Comparison of ENCODE assay signal across 8 cellular contexts in genomic region chr3:152308475-152308844, GRCh38. TPM values are rescaled to one million over a fixed set of nuclear protein-coding genes. Genes with fewer than 3 reads are reported as not detected.
DNase-seq lines count a peak whose midpoint lies in the region; ATAC-seq, FAIRE-seq and TF ChIP-seq lines count a peak whose summit lies in the region.

No MANE protein-coding gene starts in this region.

- H3K27ac Mint-ChIP-seq in GM23338 (peak overlapping the region; percentile 25; the same call in 1 of the 2 replicates), activated B cell treated with CpG ODN at 0.5 μM for 24 hours (peak overlapping the region; percentile 8)

- H4K20me1 ChIP-seq in GM23338 (replicated peaks; ENCODE audit: insufficient read depth) (no peaks in the 10 kb centered on the region), keratinocyte (ENCODE audit: control insufficient read depth, extremely low read depth, insufficient read depth, low read length) (no peaks in the 10 kb centered on the region)

- no peaks in the 10 kb centered on the region for H3K9me2 ChIP-seq in GM23338 (ENCODE audit: insufficient read depth)

- CTCF ChIA-PET in activated B cell treated with CpG ODN at 0.5 μM for 24 hours (lab: Charles Lee), result no interaction called here

- no peaks in the 10 kb centered on the region for H3K9me3 Mint-ChIP-seq in GM23338
- no peaks in the 10 kb centered on the region for H3K9me3 Mint-ChIP-seq in activated B cell treated with CpG ODN at 0.5 μM for 24 hours

- TF ChIP-seq CTCF in GM23338 (conservative IDR thresholded peaks at IDR 0.05; ENCODE audit: low read depth in 2 of 2) (no peak), activated B cell treated with CpG ODN at 0.5 μM for 24 hours (IDR thresholded peaks at IDR 0.05) (no peak), keratinocyte (optimal IDR thresholded peaks at IDR 0.05 in 1 of 3, IDR thresholded peaks at IDR 0.05 in 1 of 3, conservative IDR thresholded peaks at IDR 0.05 in 1 of 3; ENCODE audit: extremely low read depth in 1 of 3, insufficient read depth in 2 of 3, low read length in 3 of 3) (no peak)

- H3K4me3 ChIP-seq in GM23338 (no peak overlapping the region), keratinocyte (ENCODE audit: control insufficient read depth in 2 of 3, extremely low read depth in 1 of 3, insufficient read depth in 2 of 3, low read depth in 1 of 3, low read length in 3 of 3) (no peak overlapping the region), small intestine (ENCODE audit: low read depth in 1 of 2, low read length in 2 of 2) (no peak overlapping the region)

- ATAC-seq in GM23338 (no peak), activated B cell treated with CpG ODN at 0.5 μM for 24 hours (ENCODE audit: low read depth) (no peak)

- H3K9me3 ChIP-seq in keratinocyte (ENCODE audit: control insufficient read depth, low read depth, low read length), result no peaks in the 10 kb centered on the region
- H3K9me3 ChIP-seq in small intestine (ENCODE audit: control insufficient read depth, low read depth), result no peaks in the 10 kb centered on the region

- no peaks in the 10 kb centered on the region for H3K27me3 Mint-ChIP-seq in GM23338 (ENCODE audit: insufficient read depth, low read depth, poor library complexity)
- no peaks in the 10 kb centered on the region for H3K27me3 Mint-ChIP-seq in activated B cell treated with CpG ODN at 0.5 μM for 24 hours

- peaks cover 48% of the 10 kb centered on the region for H3K4me1 Mint-ChIP-seq in GM23338
- peaks cover 60% of the 10 kb centered on the region for H3K4me1 Mint-ChIP-seq in activated B cell treated with CpG ODN at 0.5 μM for 24 hours

- H3K9me1 ChIP-seq in keratinocyte (ENCODE audit: control insufficient read depth, extremely low read depth, insufficient read depth, low read length), result no peaks in the 10 kb centered on the region

- H3K27ac ChIP-seq in GM23338 (ENCODE audit: low read depth) (no peak overlapping the region), keratinocyte (ENCODE audit: control insufficient read depth, insufficient read depth, low read length) (peak overlapping the region; percentile 69), small intestine (ENCODE audit: low read depth in 1 of 2, low read length in 1 of 2) (peak overlapping the region; percentile 60 to 72)

- H2AFZ ChIP-seq in GM23338 (no peak overlapping the region), keratinocyte (ENCODE audit: control insufficient read depth, low read length) (no peak overlapping the region)

- intact Hi-C loops in activated B cell treated with CpG ODN at 0.5 μM for 24 hours (cut with micrococcal nuclease), result loop anchor here (1.0 to 2.0 kb wide), 2 partner anchors 9 to 126 kb away; no protein-coding TSS in a partner anchor

- H3F3A ChIP-seq in GM23338 (replicated peaks; ENCODE audit: low read depth), result no peaks in the 10 kb centered on the region

- FAIRE-seq in keratinocyte (lab: Jason Lieb, UNC) (no peak), small intestine (lab: Jason Lieb, UNC) (no peak)

- H3K36me3 Mint-ChIP-seq in GM23338 (ENCODE audit: low read depth) (no peaks in the 10 kb centered on the region), activated B cell treated with CpG ODN at 0.5 μM for 24 hours (ENCODE audit: low read depth) (peaks cover 55% of the 10 kb centered on the region)

- H3K4me1 ChIP-seq in GM23338 (ENCODE audit: insufficient read depth) (peaks cover 49% of the 10 kb centered on the region), keratinocyte (ENCODE audit: control insufficient read depth, extremely low read depth, insufficient read depth, low read length) (peaks cover 22% of the 10 kb centered on the region), small intestine (ENCODE audit: control insufficient read depth in 2 of 2, insufficient read depth in 1 of 2, low read depth in 1 of 2, low read length in 1 of 2) (peaks cover 5 to 20% of the 10 kb centered on the region in 2 donors)

- H3K4me2 ChIP-seq in GM23338 (0 out of 2 replicates have a peak overlapping the region, but pooled peaks have one; percentile 37), keratinocyte (ENCODE audit: control insufficient read depth, extremely low read depth, insufficient read depth, low read depth, low read length) (no peak overlapping the region)

- dilution Hi-C loops in keratinocyte (cut with MboI; ENCODE audit: extremely low pct_ligation_motif_present, low sequenced_read_pairs), result no loop called here

- H3K79me2 ChIP-seq in GM23338 (replicated peaks; ENCODE audit: insufficient read depth) (peaks cover 55% of the 10 kb centered on the region), keratinocyte (ENCODE audit: control insufficient read depth, insufficient read depth, low read length) (peaks cover 76% of the 10 kb centered on the region)

- H3K4me3 Mint-ChIP-seq in GM23338, result no peak overlapping the region; the same call in 2 of the 3 replicates
- H3K4me3 Mint-ChIP-seq in activated B cell treated with CpG ODN at 0.5 μM for 24 hours, result no peak overlapping the region

- no peak overlapping the region for H3K9ac ChIP-seq in keratinocyte (ENCODE audit: control insufficient read depth, extremely low read depth, insufficient read depth, low read length)

- H3K36me3 ChIP-seq in GM23338 (ENCODE audit: insufficient read depth) (no peaks in the 10 kb centered on the region), keratinocyte (ENCODE audit: control insufficient read depth in 2 of 2, extremely low read depth in 1 of 2, insufficient read depth in 2 of 2, low read length in 2 of 2) (peaks cover 0 to 3% of the 10 kb centered on the region in 2 experiments), small intestine (ENCODE audit: control insufficient read depth in 2 of 2, insufficient read depth in 2 of 2, low read length in 2 of 2) (no peaks in the 10 kb centered on the region)

- no peaks in the 10 kb centered on the region for H3K27me3 ChIP-seq in GM23338 (ENCODE audit: insufficient read depth)
- H3K27me3 ChIP-seq in keratinocyte (ENCODE audit: control insufficient read depth, extremely low read depth, insufficient read depth, low read length), result no peaks in the 10 kb centered on the region
- no peaks in the 10 kb centered on the region for H3K27me3 ChIP-seq in small intestine (ENCODE audit: control insufficient read depth in 2 of 2, insufficient read depth in 2 of 2, low read length in 2 of 2)

- POLR2A ChIA-PET in activated B cell treated with CpG ODN at 0.5 μM for 24 hours (lab: Charles Lee), result interaction anchor here (0.7 to 0.9 kb wide), 2 partner anchors 10 to 14 kb away, joined by 3 read pairs; no protein-coding TSS in a partner anchor

- DNase-seq in GM23338 (ENCODE audit: low spot score), result no peak
- DNase-seq in activated B cell treated with CpG ODN at 0.5 μM for 24 hours, result no peak
- DNase-seq in keratinocyte (ENCODE audit: low read depth, low spot score), result no peak
- no peak for DNase-seq in small intestine
- no peak for DNase-seq in NCI-H2029 (lab: John Stamatoyannopoulos, UW)
- no peak for DNase-seq in NAMALWA (ENCODE audit: low spot score)
- no peak for DNase-seq in T1000 (lab: John Stamatoyannopoulos, UW)
- no peak for DNase-seq in stimulated activated CD4-positive, alpha-beta T cell treated with anti-CD3 and anti-CD28 coated beads, Interleukin-1b, Interleukin-23, amount 100 ng/mL, for 48 hours

- 81 to 100% (median 98%) methylated on average over 1 of the region's 1 CpG for WGBS in small intestine, 3 donors

TF ChIP-seq in GM23338, 12 proteins besides CTCF, POLR2A, EP300 and RAD21 (continues in another document):
- TF ChIP-seq EZH2phosphoT487 (IDR thresholded peaks at IDR 0.05; ENCODE audit: unreplicated experiment) (no peak), NANOG (IDR thresholded peaks at IDR 0.05; ENCODE audit: borderline replicate concordance) (no peak), STAT1 (IDR thresholded peaks at IDR 0.05; ENCODE audit: unreplicated experiment) (no peak), ZNF114 (CRISPR knock-in tag; IDR thresholded peaks at IDR 0.05) (no peak), EZH2 (IDR thresholded peaks at IDR 0.05; ENCODE audit: low read depth, unreplicated experiment) (no peak), REST (IDR thresholded peaks at IDR 0.05; ENCODE audit: unreplicated experiment) (no peak), CREB1 (CRISPR knock-in tag; IDR thresholded peaks at IDR 0.05; ENCODE audit: low read depth) (no peak), POLR2AphosphoS5 (IDR thresholded peaks at IDR 0.05; ENCODE audit: low read depth) (no peak)

RNA-seq across cellular contexts. Expression of gene MBNL1, which starts 39.7 kb away (rescaled TPM):
- 15.7 and 23.2 TPM in 2 replicates for total RNA-seq in GM23338 (2014; rRNA removed; shearing (Covaris generic))
- polyA plus RNA-seq in GM23338 (2016; fragmentation: Nextera tagmentation; extraction: Ambion mirVana) (8.4 and 9.4 TPM in 2 replicates), keratinocyte (56.4 to 71.2 TPM (median 58.3 TPM) in 3 replicates), small intestine (10 to 100 TPM; 39.6 to 41.2 (median 40.0) TPM)
- total RNA-seq in activated B cell treated with CpG ODN at 0.5 μM for 24 hours, result 489 and 561 TPM in 2 replicates
- polyA plus RNA-seq in keratinocyte (2011; ENCODE audit: low read depth), result 46.2 TPM
- polyA plus RNA-seq in keratinocyte (2011; cell fraction: cytosol; rRNA removed), result 49.0 and 54.8 TPM in 2 replicates
- polyA plus RNA-seq in keratinocyte (2011; cell fraction: nucleus; rRNA removed), result 76.5 and 82.3 TPM in 2 replicates
- polyA plus RNA-seq in keratinocyte (2012; ENCODE audit: low replicate concordance), result 26.3 and 45.5 TPM in 2 replicates
- polyA minus RNA-seq in keratinocyte, result 98.5 to 233 TPM (median 221 TPM) in 3 replicates
- 130 TPM for polyA minus RNA-seq in keratinocyte (2011; cell fraction: cytosol; rRNA and poly(A)+ RNA removed)
- 153 and 237 TPM in 2 replicates for polyA minus RNA-seq in keratinocyte (2011; cell fraction: nucleus; rRNA and poly(A)+ RNA removed)
